In the genomic region with DNA sequence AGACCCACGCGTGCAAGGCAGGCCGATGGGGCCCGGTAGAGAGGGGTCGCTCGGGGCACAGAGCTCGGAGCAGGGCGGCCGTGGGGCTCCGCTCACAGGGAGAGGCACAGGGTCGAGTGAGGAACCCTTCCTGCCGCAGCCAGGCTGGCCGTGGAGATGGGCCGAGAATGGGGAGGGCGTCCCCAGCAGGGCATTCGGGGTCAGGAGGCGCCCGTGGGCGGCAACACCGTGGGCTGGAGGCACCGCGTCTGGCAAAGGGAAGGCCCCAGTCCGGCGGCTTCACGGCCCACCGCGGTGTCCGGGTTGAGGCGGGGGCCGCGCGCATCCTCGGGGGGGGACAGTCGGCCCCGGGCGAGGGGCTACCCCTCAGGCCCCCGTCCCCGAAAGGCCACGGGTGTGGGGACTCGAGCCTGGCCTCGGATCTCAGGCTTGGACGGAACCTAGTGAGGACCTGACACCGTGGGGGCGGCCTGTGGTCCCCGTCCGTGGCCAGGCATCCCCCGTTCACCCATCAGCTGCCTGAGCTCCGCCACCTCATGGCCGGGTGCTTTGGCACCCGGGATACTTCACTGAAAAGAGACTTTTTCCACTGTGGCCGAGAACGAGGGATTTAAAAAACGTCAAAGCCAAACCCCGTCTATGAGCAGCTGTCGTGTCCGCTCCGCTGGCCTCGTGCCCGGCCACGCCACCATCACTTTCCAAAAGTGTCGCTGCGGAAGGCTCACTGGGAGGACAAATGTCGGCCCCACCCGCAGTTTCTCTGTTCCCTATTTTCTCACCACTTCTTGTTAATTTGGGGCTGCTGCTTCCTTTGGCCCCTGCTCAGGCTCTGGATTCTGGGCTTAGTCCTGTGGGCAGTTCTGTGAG, we compare ENCODE assay signal across 1 cellular context.
TF ChIP-seq lines count a peak whose summit lies in the region.

No MANE protein-coding gene starts in this region.

TF ChIP-seq in GM12878, 131 proteins besides CTCF, POLR2A, EP300 and RAD21:
- TF ChIP-seq STAT3 (IDR thresholded peaks at IDR 0.05; ENCODE audit: low read depth, low read length), result no peak
- no peak for TF ChIP-seq USF1 (IDR thresholded peaks at IDR 0.05; ENCODE audit: borderline replicate concordance, extremely low read length, insufficient read depth, low read depth, low read length)
- no peak for TF ChIP-seq ZSCAN29 (IDR thresholded peaks at IDR 0.05)
- TF ChIP-seq YBX1 (IDR thresholded peaks at IDR 0.05), result no peak
- TF ChIP-seq RCOR1 (conservative IDR thresholded peaks at IDR 0.05; ENCODE audit: low read depth, low read length), result no peak
- no peak for TF ChIP-seq KDM1A (IDR thresholded peaks at IDR 0.05; ENCODE audit: borderline replicate concordance)
- peak; percentile 22; the same call in 1 of the 2 replicates for TF ChIP-seq SPI1 (IDR thresholded peaks at IDR 0.05; ENCODE audit: borderline replicate concordance, insufficient read depth, low read depth, low read length)
TF ChIP-seq in GM12878: peak in this region for 1.
